Comparison of ENCODE assay signal across 18 cellular contexts in genomic region chr4:18052158-18052557, GRCh38. TPM values are rescaled to one million over a fixed set of nuclear protein-coding genes. Genes with fewer than 3 reads are reported as not detected.
A peak's percentile ranks its signal among the peaks of the same experiment; 100 is the strongest.
DNase-seq lines count a peak whose midpoint lies in the region; ATAC-seq and TF ChIP-seq lines count a peak whose summit lies in the region.
"Had no signal": no experiment of that assay in that cellular context is flagged by ENCODE, and none has a peak within 500 bp of the region (broad histone marks: within the 10 kb centered on the region; RNA-seq: fewer than 3 reads in every experiment).

No MANE protein-coding gene starts in this region.

- no peak overlapping the region for H3K4me2 ChIP-seq in GM23338

- peak; percentile 2 for DNase-seq in HS-5 (ENCODE audit: low read depth)
- DNase-seq in M059J (ENCODE audit: low read depth): peak; percentile 43
- peak; percentile 25 for DNase-seq in kidney tubule cell (ENCODE audit: low spot score)
- no peak for DNase-seq in GM23338 (ENCODE audit: low spot score)
- DNase-seq in EL: no peak
- DNase-seq: AML-193; Caco-2; CD4-positive, alpha-beta T cell; GF-D8; GOT3; H7; HFFc6 had no signal

- peaks cover 32% of the 10 kb centered on the region for H3K27me3 Mint-ChIP-seq in activated T-helper 17 cell treated with anti-CD3 and anti-CD28 coated beads, Interleukin-2, amount 50 U/mL, for 72 hours
- H3K27me3 Mint-ChIP-seq in GM23338 (ENCODE audit: insufficient read depth, low read depth, poor library complexity): no peaks in the 10 kb centered on the region

- H3K9me3 Mint-ChIP-seq in activated T-helper 17 cell treated with anti-CD3 and anti-CD28 coated beads, Interleukin-2, amount 50 U/mL, for 72 hours: no peaks in the 10 kb centered on the region
- no peaks in the 10 kb centered on the region for H3K9me3 Mint-ChIP-seq in GM23338
- H3K9me3 Mint-ChIP-seq: CD4-positive, alpha-beta T cell; HFFc6 had no signal

- H3K36me3 Mint-ChIP-seq in activated T-helper 17 cell treated with anti-CD3 and anti-CD28 coated beads, Interleukin-2, amount 50 U/mL, for 72 hours (ENCODE audit: low read depth): no peaks in the 10 kb centered on the region
- no peaks in the 10 kb centered on the region for H3K36me3 Mint-ChIP-seq in GM23338 (ENCODE audit: low read depth)

- no peak overlapping the region for H2AFZ ChIP-seq in GM23338

- H3K27ac Mint-ChIP-seq in activated T-helper 17 cell treated with anti-CD3 and anti-CD28 coated beads, Interleukin-2, amount 50 U/mL, for 72 hours: no peak overlapping the region
- no peak overlapping the region for H3K27ac Mint-ChIP-seq in GM23338
- H3K27ac Mint-ChIP-seq: CD4-positive, alpha-beta T cell; HFFc6 had no signal

- no peaks in the 10 kb centered on the region for H3K4me1 ChIP-seq in GM23338 (ENCODE audit: insufficient read depth)

- no peaks in the 10 kb centered on the region for H3K36me3 ChIP-seq in GM23338 (ENCODE audit: insufficient read depth)

- no peak overlapping the region for H3K4me3 ChIP-seq in GM23338

- H4K20me1 ChIP-seq in GM23338 (replicated peaks; ENCODE audit: insufficient read depth): no peaks in the 10 kb centered on the region

- peaks cover 11% of the 10 kb centered on the region; the same call in 1 of the 2 replicates for H3K9me2 ChIP-seq in GM23338 (ENCODE audit: insufficient read depth)

- no peak for TF ChIP-seq CTCF in GM23338 (conservative IDR thresholded peaks at IDR 0.05; ENCODE audit: low read depth in 2 of 2)

- peak; percentile 21 for ATAC-seq in activated T-helper 17 cell treated with anti-CD3 and anti-CD28 coated beads, Interleukin-2, amount 50 U/mL, for 72 hours (replicated peaks)
- no peak for ATAC-seq in GM19395 (IDR thresholded peaks at IDR 0.05; ENCODE audit: unreplicated experiment)
- ATAC-seq in GM19463 (IDR thresholded peaks at IDR 0.05; ENCODE audit: unreplicated experiment): no peak
- no peak for ATAC-seq in GM23338
- ATAC-seq: HCT116 had no signal

- H3K4me1 Mint-ChIP-seq in activated T-helper 17 cell treated with anti-CD3 and anti-CD28 coated beads, Interleukin-2, amount 50 U/mL, for 72 hours: no peaks in the 10 kb centered on the region
- no peaks in the 10 kb centered on the region for H3K4me1 Mint-ChIP-seq in GM23338

- H3K4me3 Mint-ChIP-seq in activated T-helper 17 cell treated with anti-CD3 and anti-CD28 coated beads, Interleukin-2, amount 50 U/mL, for 72 hours: no peak overlapping the region
- no peak overlapping the region for H3K4me3 Mint-ChIP-seq in GM23338
- H3K4me3 Mint-ChIP-seq: CD4-positive, alpha-beta T cell; HFFc6 had no signal

- no peaks in the 10 kb centered on the region for H3F3A ChIP-seq in GM23338 (replicated peaks; ENCODE audit: low read depth)

- no peaks in the 10 kb centered on the region for H3K79me2 ChIP-seq in GM23338 (replicated peaks; ENCODE audit: insufficient read depth)

- H3K27me3 ChIP-seq in GM23338 (ENCODE audit: insufficient read depth): no peaks in the 10 kb centered on the region

- H3K27ac ChIP-seq in GM23338 (ENCODE audit: low read depth): no peak overlapping the region
- H3K27ac ChIP-seq: C4-2B, HL-60 had no signal

TF ChIP-seq in GM23338, 12 proteins besides CTCF, POLR2A, EP300 and RAD21:
- no peak for TF ChIP-seq EZH2 (IDR thresholded peaks at IDR 0.05; ENCODE audit: low read depth, unreplicated experiment)
- TF ChIP-seq NANOG (IDR thresholded peaks at IDR 0.05; ENCODE audit: borderline replicate concordance): no peak
- TF ChIP-seq CREB1 (CRISPR knock-in tag; IDR thresholded peaks at IDR 0.05; ENCODE audit: low read depth): no peak
- TF ChIP-seq ZNF114 (CRISPR knock-in tag; IDR thresholded peaks at IDR 0.05): no peak
- no peak for TF ChIP-seq POLR2AphosphoS5 (IDR thresholded peaks at IDR 0.05; ENCODE audit: low read depth)

RNA-seq across cellular contexts. Expression of gene LCORL, which starts 30.6 kb away (rescaled TPM):
- 19.6 and 23.3 TPM in 2 replicates for total RNA-seq in M059J (2014; rRNA removed; shearing (Covaris generic))
- 1 to 10 TPM; 6.4 to 6.6 TPM for total RNA-seq in activated T-helper 17 cell treated with anti-CD3 and anti-CD28 coated beads, Interleukin-2, amount 50 U/mL, for 72 hours
- 24.2 and 28.7 TPM in 2 replicates for total RNA-seq in GM23338 (2014; rRNA removed; shearing (Covaris generic))
- polyA plus RNA-seq in GM23338 (2016; fragmentation: Nextera tagmentation; extraction: Ambion mirVana): 18.0 and 21.0 TPM in 2 replicates

Comparison
In these comparisons a context has a peak if more than half of its experiments do, and no peak if none do; other contexts are left out.
1. DNase-seq: peak in HS-5 (single experiment), M059J (single experiment) and kidney tubule cell (single experiment); none in GM23338 (single experiment) and EL (single experiment).